ENCODE assay signal across 9 cellular contexts in genomic region chr2:157405398-157405797, GRCh38. TPM values are rescaled to one million over a fixed set of nuclear protein-coding genes. Genes with fewer than 3 reads are reported as not detected.
DNase-seq lines count a peak whose midpoint lies in the region; ATAC-seq and TF ChIP-seq lines count a peak whose summit lies in the region.
"Not testable (repeated sequence)": the region's sequence is repeated elsewhere in the genome, so short reads cannot be mapped to it uniquely, and the experiment has no call there.
"Had no signal": no experiment of that assay in that cellular context is flagged by ENCODE, and none has a peak within 500 bp of the region (broad histone marks: within the 10 kb centered on the region; RNA-seq: fewer than 3 reads in every experiment).

No MANE protein-coding gene starts in this region.

- POLR2A ChIA-PET in activated CD8-positive, alpha-beta T cell treated with anti-CD3 and anti-CD28 coated beads, Interleukin-2, amount 10 ng/mL, durations not matched to agents 7 days and 5 days (lab: Charles Lee), result interaction anchor here (1.9 to 2.2 kb wide), 2 partner anchors 13 kb away, joined by 9 to 16 read pairs; no protein-coding TSS in a partner anchor

- not testable (repeated sequence) for H2AFZ ChIP-seq in MM.1S (ENCODE audit: low read length)

- not testable (repeated sequence) for TF ChIP-seq CTCF in MM.1S (IDR thresholded peaks at IDR 0.05; ENCODE audit: low read length)

- not testable (repeated sequence) for H3K4me3 ChIP-seq in CD4-positive, CD25-positive, alpha-beta regulatory T cell (ENCODE audit: low read depth, low read length); MM.1S (ENCODE audit: low read length)

- H3K9me3 ChIP-seq in CD4-positive, CD25-positive, alpha-beta regulatory T cell (ENCODE audit: control insufficient read depth in 2 of 2, low read length in 2 of 2); MM.1S (replicated peaks; ENCODE audit: insufficient read depth, low read length): not testable (repeated sequence)

- not testable (repeated sequence) for H3K4me2 ChIP-seq in MM.1S (ENCODE audit: low read depth, low read length)

- not testable (repeated sequence) for ATAC-seq in CD4-positive, CD25-positive, alpha-beta regulatory T cell (ENCODE audit: low read depth in 2 of 2); activated CD8-positive, alpha-beta T cell treated with anti-CD3 and anti-CD28 coated beads, Interleukin-2, amount 10 ng/mL, durations not matched to agents 7 days and 5 days; central memory CD8-positive, alpha-beta T cell (replicated peaks; ENCODE audit: extremely low read depth, poor library complexity, severe bottlenecking); natural killer cell treated with Interleukin-12 subunit alpha and Interleukin-12 subunit beta and Interleukin-15 and Interleukin-18, amount 100 ng/mL, for 72 hours

- not testable (repeated sequence) for H3K27me3 Mint-ChIP-seq in CD4-positive, CD25-positive, alpha-beta regulatory T cell; T-helper 2 cell treated with Interferon-gamma antibody and Interleukin-4, amounts not matched to agents 5 μg/mL and 100 μg/mL, for 36 hours (ENCODE audit: low read depth); activated CD8-positive, alpha-beta T cell treated with anti-CD3 and anti-CD28 coated beads, Interleukin-2, amount 10 ng/mL, durations not matched to agents 7 days and 5 days (ENCODE audit: low read depth); activated naive CD4-positive, alpha-beta T cell treated with anti-CD3 and anti-CD28 coated beads, Interleukin-2, amount 10 ng/mL, durations not matched to agents 7 days and 5 days; central memory CD8-positive, alpha-beta T cell; natural killer cell treated with Interleukin-12 subunit alpha and Interleukin-12 subunit beta and Interleukin-15 and Interleukin-18, amount 100 ng/mL, for 72 hours

- H3K27ac Mint-ChIP-seq in CD4-positive, CD25-positive, alpha-beta regulatory T cell, result peak overlapping the region; percentile 87 to 92 (median 92)
- H3K27ac Mint-ChIP-seq in T-helper 2 cell treated with Interferon-gamma antibody and Interleukin-4, amounts not matched to agents 5 μg/mL and 100 μg/mL, for 36 hours, result peak overlapping the region; percentile 82
- H3K27ac Mint-ChIP-seq in activated CD8-positive, alpha-beta T cell treated with anti-CD3 and anti-CD28 coated beads, Interleukin-2, amount 10 ng/mL, durations not matched to agents 7 days and 5 days, result peak overlapping the region; percentile 68
- H3K27ac Mint-ChIP-seq in activated naive CD4-positive, alpha-beta T cell treated with anti-CD3 and anti-CD28 coated beads, Interleukin-2, amount 10 ng/mL, durations not matched to agents 7 days and 5 days, result peak overlapping the region; percentile 93
- peak overlapping the region; percentile 91 for H3K27ac Mint-ChIP-seq in central memory CD8-positive, alpha-beta T cell (ENCODE audit: low read depth)
- H3K27ac Mint-ChIP-seq in natural killer cell treated with Interleukin-12 subunit alpha and Interleukin-12 subunit beta and Interleukin-15 and Interleukin-18, amount 100 ng/mL, for 72 hours, result peak overlapping the region; percentile 79 to 85

- H3K4me1 Mint-ChIP-seq in CD4-positive, CD25-positive, alpha-beta regulatory T cell, result peaks cover 34 to 82% (median 61%) of the 10 kb centered on the region in 4 donors
- H3K4me1 Mint-ChIP-seq in T-helper 2 cell treated with Interferon-gamma antibody and Interleukin-4, amounts not matched to agents 5 μg/mL and 100 μg/mL, for 36 hours (ENCODE audit: low read depth), result peaks cover 62% of the 10 kb centered on the region
- H3K4me1 Mint-ChIP-seq in activated CD8-positive, alpha-beta T cell treated with anti-CD3 and anti-CD28 coated beads, Interleukin-2, amount 10 ng/mL, durations not matched to agents 7 days and 5 days (ENCODE audit: low read depth), result peaks cover 76% of the 10 kb centered on the region
- H3K4me1 Mint-ChIP-seq in activated naive CD4-positive, alpha-beta T cell treated with anti-CD3 and anti-CD28 coated beads, Interleukin-2, amount 10 ng/mL, durations not matched to agents 7 days and 5 days, result peaks cover 82% of the 10 kb centered on the region
- H3K4me1 Mint-ChIP-seq in central memory CD8-positive, alpha-beta T cell, result peaks cover 65% of the 10 kb centered on the region
- peaks cover 58 to 71% of the 10 kb centered on the region in 2 donors for H3K4me1 Mint-ChIP-seq in natural killer cell treated with Interleukin-12 subunit alpha and Interleukin-12 subunit beta and Interleukin-15 and Interleukin-18, amount 100 ng/mL, for 72 hours (ENCODE audit: low read depth in 2 of 2)

- H3K36me3 Mint-ChIP-seq in CD4-positive, CD25-positive, alpha-beta regulatory T cell, result peaks cover 22% of the 10 kb centered on the region
- H3K36me3 Mint-ChIP-seq in T-helper 2 cell treated with Interferon-gamma antibody and Interleukin-4, amounts not matched to agents 5 μg/mL and 100 μg/mL, for 36 hours (ENCODE audit: low read depth), result peaks cover 68% of the 10 kb centered on the region
- peaks cover 74% of the 10 kb centered on the region for H3K36me3 Mint-ChIP-seq in activated CD8-positive, alpha-beta T cell treated with anti-CD3 and anti-CD28 coated beads, Interleukin-2, amount 10 ng/mL, durations not matched to agents 7 days and 5 days (ENCODE audit: low read depth)
- peaks cover 70% of the 10 kb centered on the region for H3K36me3 Mint-ChIP-seq in activated naive CD4-positive, alpha-beta T cell treated with anti-CD3 and anti-CD28 coated beads, Interleukin-2, amount 10 ng/mL, durations not matched to agents 7 days and 5 days
- peaks cover 22% of the 10 kb centered on the region for H3K36me3 Mint-ChIP-seq in central memory CD8-positive, alpha-beta T cell (ENCODE audit: insufficient read depth)
- H3K36me3 Mint-ChIP-seq in natural killer cell treated with Interleukin-12 subunit alpha and Interleukin-12 subunit beta and Interleukin-15 and Interleukin-18, amount 100 ng/mL, for 72 hours, result peaks cover 42% of the 10 kb centered on the region

- H3K27me3 ChIP-seq in CD4-positive, CD25-positive, alpha-beta regulatory T cell (ENCODE audit: control insufficient read depth, insufficient read depth, low read length); MM.1S (replicated peaks; ENCODE audit: insufficient read depth, low read length): not testable (repeated sequence)

- not testable (repeated sequence) for H3K9me2 ChIP-seq in MM.1S (replicated peaks; ENCODE audit: insufficient read depth, low read length)

- CTCF ChIA-PET in activated CD8-positive, alpha-beta T cell treated with anti-CD3 and anti-CD28 coated beads, Interleukin-2, amount 10 ng/mL, durations not matched to agents 7 days and 5 days (lab: Charles Lee), result interaction anchor here (1.2 to 4.5 kb wide), 4 partner anchors 13 to 87 kb away, joined by 3 to 44 read pairs (median 6); no protein-coding TSS in a partner anchor
- CTCF ChIA-PET in activated naive CD4-positive, alpha-beta T cell treated with anti-CD3 and anti-CD28 coated beads, Interleukin-2, amount 10 ng/mL, durations not matched to agents 7 days and 5 days (lab: Charles Lee), result interaction anchor here (1.5 to 3.5 kb wide), 2 partner anchors 78 kb away, joined by 6 to 17 read pairs; partner anchors contain the start of gene ERMN

- H3K9ac ChIP-seq in MM.1S (ENCODE audit: low read length), result not testable (repeated sequence)

- not testable (repeated sequence) for H3K36me3 ChIP-seq in CD4-positive, CD25-positive, alpha-beta regulatory T cell (ENCODE audit: control insufficient read depth, insufficient read depth, low read length); MM.1S (replicated peaks; ENCODE audit: insufficient read depth, low read length)

- peaks cover 47% of the 10 kb centered on the region for H3K4me1 ChIP-seq in CD4-positive, CD25-positive, alpha-beta regulatory T cell (ENCODE audit: control insufficient read depth, insufficient read depth, low read length, poor library complexity, severe bottlenecking)
- peaks cover 17% of the 10 kb centered on the region for H3K4me1 ChIP-seq in MM.1S (ENCODE audit: low read length)

- not testable (repeated sequence) for H3K79me2 ChIP-seq in MM.1S (ENCODE audit: low read length)

- H3F3A ChIP-seq in MM.1S (ENCODE audit: insufficient read depth, low read length), result peaks cover 32% of the 10 kb centered on the region

- H3K27ac ChIP-seq in CD4-positive, CD25-positive, alpha-beta regulatory T cell (ENCODE audit: insufficient read depth, low read length, poor library complexity, severe bottlenecking), result not testable (repeated sequence)
- peak overlapping the region; percentile 64; the same call in 1 of the 2 replicates for H3K27ac ChIP-seq in MM.1S (ENCODE audit: low read length)

- not testable (repeated sequence) for H4K20me1 ChIP-seq in MM.1S (ENCODE audit: insufficient read depth, low read length)

- DNase-seq in CD4-positive, CD25-positive, alpha-beta regulatory T cell; MM.1S; T-helper 2 cell treated with Interferon-gamma antibody and Interleukin-4, amounts not matched to agents 5 μg/mL and 100 μg/mL, for 36 hours (ENCODE audit: low spot score); activated CD8-positive, alpha-beta T cell treated with anti-CD3 and anti-CD28 coated beads, Interleukin-2, amount 10 ng/mL, durations not matched to agents 7 days and 5 days; activated naive CD4-positive, alpha-beta T cell treated with anti-CD3 and anti-CD28 coated beads, Interleukin-2, amount 10 ng/mL, durations not matched to agents 7 days and 5 days; central memory CD8-positive, alpha-beta T cell (ENCODE audit: low spot score in 2 of 2); natural killer cell treated with Interleukin-12 subunit alpha and Interleukin-12 subunit beta and Interleukin-15 and Interleukin-18, amount 100 ng/mL, for 72 hours (ENCODE audit: low spot score): not testable (repeated sequence)

- H3K4me3 Mint-ChIP-seq in CD4-positive, CD25-positive, alpha-beta regulatory T cell, result peak overlapping the region; percentile 10 to 85 (median 45)
- H3K4me3 Mint-ChIP-seq in T-helper 2 cell treated with Interferon-gamma antibody and Interleukin-4, amounts not matched to agents 5 μg/mL and 100 μg/mL, for 36 hours, result peak overlapping the region; percentile 65
- not testable (repeated sequence) for H3K4me3 Mint-ChIP-seq in activated CD8-positive, alpha-beta T cell treated with anti-CD3 and anti-CD28 coated beads, Interleukin-2, amount 10 ng/mL, durations not matched to agents 7 days and 5 days
- peak overlapping the region; percentile 18 for H3K4me3 Mint-ChIP-seq in activated naive CD4-positive, alpha-beta T cell treated with anti-CD3 and anti-CD28 coated beads, Interleukin-2, amount 10 ng/mL, durations not matched to agents 7 days and 5 days
- peak overlapping the region; percentile 15 for H3K4me3 Mint-ChIP-seq in central memory CD8-positive, alpha-beta T cell
- peak overlapping the region; percentile 57 for H3K4me3 Mint-ChIP-seq in natural killer cell treated with Interleukin-12 subunit alpha and Interleukin-12 subunit beta and Interleukin-15 and Interleukin-18, amount 100 ng/mL, for 72 hours

- peaks cover 2 to 31% (median 13%) of the 10 kb centered on the region in 7 donors for H3K9me3 Mint-ChIP-seq in CD4-positive, CD25-positive, alpha-beta regulatory T cell
- peaks cover 34% of the 10 kb centered on the region for H3K9me3 Mint-ChIP-seq in T-helper 2 cell treated with Interferon-gamma antibody and Interleukin-4, amounts not matched to agents 5 μg/mL and 100 μg/mL, for 36 hours
- H3K9me3 Mint-ChIP-seq in activated CD8-positive, alpha-beta T cell treated with anti-CD3 and anti-CD28 coated beads, Interleukin-2, amount 10 ng/mL, durations not matched to agents 7 days and 5 days (ENCODE audit: insufficient read depth), result peaks cover 12% of the 10 kb centered on the region
- H3K9me3 Mint-ChIP-seq in activated naive CD4-positive, alpha-beta T cell treated with anti-CD3 and anti-CD28 coated beads, Interleukin-2, amount 10 ng/mL, durations not matched to agents 7 days and 5 days, result peaks cover 41% of the 10 kb centered on the region
- peaks cover 15% of the 10 kb centered on the region for H3K9me3 Mint-ChIP-seq in central memory CD8-positive, alpha-beta T cell
- not testable (repeated sequence) for H3K9me3 Mint-ChIP-seq in natural killer cell treated with Interleukin-12 subunit alpha and Interleukin-12 subunit beta and Interleukin-15 and Interleukin-18, amount 100 ng/mL, for 72 hours

RNA-seq across cellular contexts. Expression of gene CYTIP, which starts 38.5 kb away (rescaled TPM):
- total RNA-seq in CD4-positive, CD25-positive, alpha-beta regulatory T cell, result 454 TPM
- polyA plus RNA-seq in CD4-positive, CD25-positive, alpha-beta regulatory T cell, result 100 to 1,000 TPM; 123 to 205 (median 150) TPM
- total RNA-seq in activated CD8-positive, alpha-beta T cell treated with anti-CD3 and anti-CD28 coated beads, Interleukin-2, amount 10 ng/mL, durations not matched to agents 7 days and 5 days, result 100 to 1,000 TPM; 222 to 227 TPM
- total RNA-seq in natural killer cell treated with Interleukin-12 subunit alpha and Interleukin-12 subunit beta and Interleukin-15 and Interleukin-18, amount 100 ng/mL, for 72 hours, result 1,000 to 10,000 TPM in 1 of 2 donors, 100 to 1,000 TPM in 1; 755 to 1,319 TPM
- total RNA-seq: A172, IMR-90 had no signal
- polyA plus RNA-seq: IMR-90 had no signal
